In the genomic region with DNA sequence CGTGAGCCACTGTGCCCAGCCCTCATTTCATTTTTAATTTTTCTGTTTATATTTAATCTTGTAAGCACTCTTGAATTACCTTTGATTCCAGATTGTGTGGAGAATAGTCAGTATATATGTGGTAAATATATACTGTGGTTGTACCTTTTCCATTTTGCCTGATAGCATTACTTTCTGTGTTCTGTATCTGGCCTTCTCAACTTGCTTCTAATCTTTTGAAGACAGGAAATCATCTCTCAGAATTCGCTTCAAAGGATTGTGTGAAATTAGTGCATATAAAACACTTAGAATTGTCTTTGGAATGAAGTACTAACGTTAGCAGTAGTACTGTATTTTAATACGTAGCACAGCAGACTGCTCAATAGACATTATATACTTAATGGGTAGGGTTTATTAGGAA, we compare ENCODE assay signal across 24 cellular contexts. TPM values are rescaled to one million over a fixed set of nuclear protein-coding genes. Genes with fewer than 3 reads are reported as not detected.
DNase-seq lines count a peak whose midpoint lies in the region; ATAC-seq and TF ChIP-seq lines count a peak whose summit lies in the region.
"Had no signal": no experiment of that assay in that cellular context is flagged by ENCODE, and none has a peak within 500 bp of the region (broad histone marks: within the 10 kb centered on the region; RNA-seq: fewer than 3 reads in every experiment).

No MANE protein-coding gene starts in this region.

- no peaks in the 10 kb centered on the region for H3K9me3 ChIP-seq in HEK293 (ENCODE audit: control insufficient read depth, insufficient read depth, low read depth, low read length)
- H3K9me3 ChIP-seq: HAP-1, SK-N-SH had no signal

- intact Hi-C loops in activated CD8-positive, alpha-beta T cell treated with anti-CD3 and anti-CD28 coated beads for 36 hours (cut with micrococcal nuclease) = no loop called here

- no peaks in the 10 kb centered on the region for H3K36me3 ChIP-seq in HEK293 (ENCODE audit: control insufficient read depth in 2 of 2, insufficient read depth in 1 of 2, low read length in 2 of 2)
- H3K36me3 ChIP-seq: HAP-1 had no signal

- H3K4me3 ChIP-seq in HEK293 (ENCODE audit: low read depth, low read length) = no peak overlapping the region
- H3K4me3 ChIP-seq: BLaER1, GM12878, HAP-1 had no signal

- no peaks in the 10 kb centered on the region for H3K4me1 ChIP-seq in HEK293 (ENCODE audit: control insufficient read depth, insufficient read depth, low read length)
- H3K4me1 ChIP-seq: BLaER1, HAP-1 had no signal

- H3K4me3 Mint-ChIP-seq in activated CD8-positive, alpha-beta T cell treated with anti-CD3 and anti-CD28 coated beads for 36 hours = no peak overlapping the region
- H3K4me3 Mint-ChIP-seq in activated CD8-positive, alpha-beta T cell treated with anti-CD3 and anti-CD28 coated beads, Interleukin-2, amount 10 ng/mL, durations not matched to agents 7 days and 5 days = no peak overlapping the region
- peak overlapping the region in 1 of 2 donors; percentile 47 for H3K4me3 Mint-ChIP-seq in effector memory CD8-positive, alpha-beta T cell
- no peak overlapping the region for H3K4me3 Mint-ChIP-seq in progenitor cell of endocrine pancreas (ENCODE audit: low read depth)

- CTCF ChIA-PET in activated CD8-positive, alpha-beta T cell treated with anti-CD3 and anti-CD28 coated beads for 36 hours (lab: Charles Lee) = no interaction called here
- CTCF ChIA-PET in activated CD8-positive, alpha-beta T cell treated with anti-CD3 and anti-CD28 coated beads, Interleukin-2, amount 10 ng/mL, durations not matched to agents 7 days and 5 days (lab: Charles Lee) = interaction anchor here (0.7 kb wide), 1 partner anchor 252 kb away, joined by 3 read pairs; no protein-coding TSS in a partner anchor
- CTCF ChIA-PET in HEK293 (lab: Yijun Ruan, JAX) = no interaction called here

- ATAC-seq in activated CD8-positive, alpha-beta T cell treated with anti-CD3 and anti-CD28 coated beads for 36 hours = no peak
- ATAC-seq in activated CD8-positive, alpha-beta T cell treated with anti-CD3 and anti-CD28 coated beads, Interleukin-2, amount 10 ng/mL, durations not matched to agents 7 days and 5 days = no peak
- no peak for ATAC-seq in effector memory CD8-positive, alpha-beta T cell (replicated peaks)
- no peak for ATAC-seq in stimulated activated naive CD8-positive, alpha-beta T cell treated with anti-CD3 and anti-CD28 coated beads, Interleukin-15, Interleukin-2, amounts not matched to agents 100 U/mL and 50 U/mL, for 24 hours
- ATAC-seq: GM12878 had no signal

- POLR2A ChIA-PET in activated CD8-positive, alpha-beta T cell treated with anti-CD3 and anti-CD28 coated beads for 36 hours (lab: Charles Lee) = no interaction called here
- POLR2A ChIA-PET in activated CD8-positive, alpha-beta T cell treated with anti-CD3 and anti-CD28 coated beads, Interleukin-2, amount 10 ng/mL, durations not matched to agents 7 days and 5 days (lab: Charles Lee) = no interaction called here
- POLR2A ChIA-PET in HEK293 (lab: Yijun Ruan, JAX) = no interaction called here

- H3K27ac Mint-ChIP-seq in activated CD8-positive, alpha-beta T cell treated with anti-CD3 and anti-CD28 coated beads for 36 hours = peak overlapping the region; percentile 25
- no peak overlapping the region for H3K27ac Mint-ChIP-seq in activated CD8-positive, alpha-beta T cell treated with anti-CD3 and anti-CD28 coated beads, Interleukin-2, amount 10 ng/mL, durations not matched to agents 7 days and 5 days
- peak overlapping the region; percentile 35 to 71 for H3K27ac Mint-ChIP-seq in effector memory CD8-positive, alpha-beta T cell
- H3K27ac Mint-ChIP-seq in progenitor cell of endocrine pancreas = peak overlapping the region; percentile 29

- H3K4me1 Mint-ChIP-seq in activated CD8-positive, alpha-beta T cell treated with anti-CD3 and anti-CD28 coated beads for 36 hours (ENCODE audit: low read depth) = peaks cover 27% of the 10 kb centered on the region
- peaks cover 5% of the 10 kb centered on the region for H3K4me1 Mint-ChIP-seq in activated CD8-positive, alpha-beta T cell treated with anti-CD3 and anti-CD28 coated beads, Interleukin-2, amount 10 ng/mL, durations not matched to agents 7 days and 5 days (ENCODE audit: low read depth)
- peaks cover 21 to 37% of the 10 kb centered on the region in 2 donors for H3K4me1 Mint-ChIP-seq in effector memory CD8-positive, alpha-beta T cell (ENCODE audit: low read depth in 2 of 2)
- no peaks in the 10 kb centered on the region for H3K4me1 Mint-ChIP-seq in progenitor cell of endocrine pancreas (ENCODE audit: low read depth)

- DNase-seq in activated CD8-positive, alpha-beta T cell treated with anti-CD3 and anti-CD28 coated beads for 36 hours = no peak
- no peak for DNase-seq in activated CD8-positive, alpha-beta T cell treated with anti-CD3 and anti-CD28 coated beads, Interleukin-2, amount 10 ng/mL, durations not matched to agents 7 days and 5 days
- DNase-seq in effector memory CD8-positive, alpha-beta T cell = no peak
- no peak for DNase-seq in progenitor cell of endocrine pancreas (ENCODE audit: low spot score, unreplicated experiment)
- DNase-seq in amygdala (lab: John Stamatoyannopoulos, UW) = no peak
- no peak for DNase-seq in stimulated activated naive CD8-positive, alpha-beta T cell treated with anti-CD3 and anti-CD28 coated beads, Interleukin-15, Interleukin-2, amounts not matched to agents 100 U/mL and 50 U/mL, for 24 hours
- DNase-seq in SKM-1 (lab: John Stamatoyannopoulos, UW; ENCODE audit: unreplicated experiment) = no peak
- DNase-seq: ACHN, DMS79, IMR-90, NCI-H1105, NCI-H146, NCI-H2029, NCI-H2227 treated with DMSO at 0.1 percent for 48 hours, NCI-H510A treated with DMSO at 0.1 percent for 48 hours, NCI-H748 treated with DMSO at 0.1 percent for 48 hours, SIG-M5, SK-N-SH had no signal

- H3K9me3 Mint-ChIP-seq in activated CD8-positive, alpha-beta T cell treated with anti-CD3 and anti-CD28 coated beads for 36 hours = no peaks in the 10 kb centered on the region
- no peaks in the 10 kb centered on the region for H3K9me3 Mint-ChIP-seq in activated CD8-positive, alpha-beta T cell treated with anti-CD3 and anti-CD28 coated beads, Interleukin-2, amount 10 ng/mL, durations not matched to agents 7 days and 5 days (ENCODE audit: insufficient read depth)
- H3K9me3 Mint-ChIP-seq in effector memory CD8-positive, alpha-beta T cell = no peaks in the 10 kb centered on the region
- H3K9me3 Mint-ChIP-seq in progenitor cell of endocrine pancreas (ENCODE audit: low read depth) = no peaks in the 10 kb centered on the region

- no peak overlapping the region for H3K27ac ChIP-seq in HEK293 (ENCODE audit: extremely low read depth, low read depth, low read length)
- H3K27ac ChIP-seq: 22Rv1, BLaER1, RWPE1 had no signal

- peaks cover 5% of the 10 kb centered on the region for H3K36me3 Mint-ChIP-seq in activated CD8-positive, alpha-beta T cell treated with anti-CD3 and anti-CD28 coated beads for 36 hours (ENCODE audit: low read depth)
- peaks cover 12% of the 10 kb centered on the region for H3K36me3 Mint-ChIP-seq in activated CD8-positive, alpha-beta T cell treated with anti-CD3 and anti-CD28 coated beads, Interleukin-2, amount 10 ng/mL, durations not matched to agents 7 days and 5 days (ENCODE audit: low read depth)
- peaks cover 36% of the 10 kb centered on the region for H3K36me3 Mint-ChIP-seq in effector memory CD8-positive, alpha-beta T cell (ENCODE audit: insufficient read depth)
- H3K36me3 Mint-ChIP-seq in progenitor cell of endocrine pancreas (ENCODE audit: insufficient read depth) = peaks cover 8% of the 10 kb centered on the region

- no peaks in the 10 kb centered on the region for H3K27me3 Mint-ChIP-seq in activated CD8-positive, alpha-beta T cell treated with anti-CD3 and anti-CD28 coated beads for 36 hours
- H3K27me3 Mint-ChIP-seq in activated CD8-positive, alpha-beta T cell treated with anti-CD3 and anti-CD28 coated beads, Interleukin-2, amount 10 ng/mL, durations not matched to agents 7 days and 5 days (ENCODE audit: low read depth) = no peaks in the 10 kb centered on the region
- H3K27me3 Mint-ChIP-seq in effector memory CD8-positive, alpha-beta T cell = no peaks in the 10 kb centered on the region
- H3K27me3 Mint-ChIP-seq in progenitor cell of endocrine pancreas = no peaks in the 10 kb centered on the region

- no peak for TF ChIP-seq CTCF in activated CD8-positive, alpha-beta T cell treated with anti-CD3 and anti-CD28 coated beads for 36 hours (IDR thresholded peaks at IDR 0.05)
- no peak for TF ChIP-seq CTCF in HEK293 (tag by site-specific recombination; IDR thresholded peaks at IDR 0.05)
- no peak for TF ChIP-seq CTCF in progenitor cell of endocrine pancreas (IDR thresholded peaks at IDR 0.05; ENCODE audit: unreplicated experiment)

TF ChIP-seq in HEK293, 187 proteins besides CTCF, POLR2A, EP300 and RAD21:
- no peak for TF ChIP-seq ZNF791 (tag by site-specific recombination; IDR thresholded peaks at IDR 0.05)
- no peak for TF ChIP-seq ZNF157 (tag by site-specific recombination; IDR thresholded peaks at IDR 0.05)
- peak; percentile 23; the same call in 1 of the 2 replicates for TF ChIP-seq ZNF133 (tag by site-specific recombination; IDR thresholded peaks at IDR 0.05)
- TF ChIP-seq ZNF433 (tag by site-specific recombination; IDR thresholded peaks at IDR 0.05; ENCODE audit: low read depth) = no peak
- TF ChIP-seq ZNF292 (tag by site-specific recombination; IDR thresholded peaks at IDR 0.05; ENCODE audit: borderline replicate concordance, low read depth) = no peak
- TF ChIP-seq YY2 (tag by site-specific recombination; IDR thresholded peaks at IDR 0.05) = no peak
TF ChIP-seq in HEK293: peak in this region for 1.

RNA-seq across cellular contexts. Expression of a gene that starts 37.9 kb away (rescaled TPM):
- total RNA-seq in activated CD8-positive, alpha-beta T cell treated with anti-CD3 and anti-CD28 coated beads for 36 hours = 10 to 100 TPM; 35.2 to 36.5 TPM
- total RNA-seq in activated CD8-positive, alpha-beta T cell treated with anti-CD3 and anti-CD28 coated beads, Interleukin-2, amount 10 ng/mL, durations not matched to agents 7 days and 5 days = 10 to 100 TPM; 66.7 to 72.3 TPM
- 20.8 and 21.4 TPM in 2 replicates for total RNA-seq in progenitor cell of endocrine pancreas
